ENCODE assay signal across 8 cellular contexts in genomic region chr12:67630373-67631088, GRCh38. TPM values are rescaled to one million over a fixed set of nuclear protein-coding genes. Genes with fewer than 3 reads are reported as not detected.
DNase-seq lines count a peak whose midpoint lies in the region; ATAC-seq and TF ChIP-seq lines count a peak whose summit lies in the region.

No MANE protein-coding gene starts in this region.

- DNase-seq in H4 (ENCODE audit: low spot score) (peak; percentile 74), MG63 (peak; percentile 10), posterior vena cava (ENCODE audit: low spot score) (no peak), GM03348 (ENCODE audit: low spot score) (no peak)
- DNase-seq in activated CD4-positive, alpha-beta T cell treated with anti-CD3 and anti-CD28 coated beads, Interleukin-2, amount 50 U/mL, for 4 hours, result peak; percentile 61 to 66
- DNase-seq in stimulated activated CD4-positive, alpha-beta T cell treated with anti-CD3 and anti-CD28 coated beads, Interleukin-15, amount 100 ng/mL, for 48 hours (ENCODE audit: low read depth in 2 of 2), result peak; percentile 63 to 71

- H3K36me3 ChIP-seq in MG63, result no peaks in the 10 kb centered on the region

- intact Hi-C loops in posterior vena cava (cut with DNase I), result no loop called here

- H3K4me3 ChIP-seq in MG63, result no peak overlapping the region

- TF ChIP-seq CTCF in GM12873 (IDR thresholded peaks at IDR 0.05; ENCODE audit: insufficient read depth, low read depth, low read length, missing control alignments), result peak; percentile 37

- H3K27me3 ChIP-seq in MG63, result no peaks in the 10 kb centered on the region

- H3K9me3 ChIP-seq in MG63, result no peaks in the 10 kb centered on the region

- peak; percentile 84 for ATAC-seq in esophagus mucosa

RNA-seq across cellular contexts. Expression of gene DYRK2, which starts 18.0 kb away (rescaled TPM):
- 4.4 and 10.7 TPM in 2 replicates for total RNA-seq in H4 (2014; rRNA removed; shearing (Covaris generic))
- total RNA-seq in MG63 (2014; rRNA removed; shearing (Covaris generic); ENCODE audit: low replicate concordance), result 16.5 and 23.1 TPM in 2 replicates
- total RNA-seq in esophagus mucosa (13.5 TPM), posterior vena cava (10 to 100 TPM; 44.3 to 47.8 TPM)

Comparison
In these comparisons a context has a peak if more than half of its experiments do, and no peak if none do; other contexts are left out.
1. DNase-seq: peak in H4 (single experiment), MG63 (single experiment), activated CD4-positive, alpha-beta T cell treated with anti-CD3 and anti-CD28 coated beads, Interleukin-2, amount 50 U/mL, for 4 hours (2 of 2) and stimulated activated CD4-positive, alpha-beta T cell treated with anti-CD3 and anti-CD28 coated beads, Interleukin-15, amount 100 ng/mL, for 48 hours (2 of 2); none in posterior vena cava (single experiment) and GM03348 (single experiment).